ENCODE assay signal across 8 cellular contexts in the genomic region with DNA sequence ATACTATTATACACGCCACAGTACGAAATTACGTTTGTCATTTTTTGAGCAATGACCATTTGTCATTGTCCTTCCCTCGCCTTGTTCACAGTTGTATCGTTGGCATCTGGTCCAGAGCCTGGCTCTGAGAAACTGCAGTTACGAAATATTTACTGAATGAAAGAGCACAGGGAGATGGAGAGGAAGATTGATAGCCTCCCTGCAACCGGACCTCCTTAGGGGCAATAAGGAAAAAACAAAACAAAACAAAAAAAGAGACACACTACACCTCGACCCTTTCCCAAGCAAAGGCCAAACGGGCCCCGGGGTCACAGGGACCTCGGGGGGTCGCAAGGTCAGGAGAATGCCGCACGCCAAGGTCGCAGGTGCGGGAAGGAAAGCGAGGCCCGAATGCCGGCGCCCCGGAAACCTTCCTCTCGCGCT. TPM values are rescaled to one million over a fixed set of nuclear protein-coding genes. Genes with fewer than 3 reads are reported as not detected.
DNase-seq lines count a peak whose midpoint lies in the region; ATAC-seq and TF ChIP-seq lines count a peak whose summit lies in the region.

No MANE protein-coding gene starts in this region.

- intact Hi-C loops in activated T-helper 2 cell treated with anti-CD3 and anti-CD28 coated beads, Interferon-gamma antibody, Interleukin-2, Interleukin-4, amounts not matched to agents 10 μg/mL and 5 μg/mL and 100 μg/mL, durations not matched to agents 14 hours and 24 hours and 36 hours (cut with micrococcal nuclease), result loop anchor here (5.0 kb wide), 3 partner anchors 51 to 236 kb away; partner anchors contain the start of genes SETD6 and SLC38A7
- intact Hi-C loops in left ventricle myocardium inferior (cut with micrococcal nuclease), result no loop called here

- H3K27me3 ChIP-seq in left ventricle myocardium inferior (ENCODE audit: low read depth) (no peaks in the 10 kb centered on the region), rectal smooth muscle tissue (ENCODE audit: control insufficient read depth, insufficient read depth, low read length) (no peaks in the 10 kb centered on the region)

- H3K27ac Mint-ChIP-seq in activated T-cell treated with anti-CD3 and anti-CD28 coated beads, Interleukin-2, amount 50 U/mL, for 24 hours, result peak overlapping the region; percentile 91
- H3K27ac Mint-ChIP-seq in activated T-helper 2 cell treated with anti-CD3 and anti-CD28 coated beads, Interferon-gamma antibody, Interleukin-2, Interleukin-4, amounts not matched to agents 10 μg/mL and 5 μg/mL and 100 μg/mL, durations not matched to agents 14 hours and 24 hours and 36 hours, result peak overlapping the region; percentile 94

- H3K36me3 ChIP-seq in left ventricle myocardium inferior, result no peaks in the 10 kb centered on the region
- no peaks in the 10 kb centered on the region for H3K36me3 ChIP-seq in rectal smooth muscle tissue (ENCODE audit: control insufficient read depth, insufficient read depth, low read length)

- no peaks in the 10 kb centered on the region for H3K9me3 Mint-ChIP-seq in activated T-cell treated with anti-CD3 and anti-CD28 coated beads, Interleukin-2, amount 50 U/mL, for 24 hours
- no peaks in the 10 kb centered on the region for H3K9me3 Mint-ChIP-seq in activated T-helper 2 cell treated with anti-CD3 and anti-CD28 coated beads, Interferon-gamma antibody, Interleukin-2, Interleukin-4, amounts not matched to agents 10 μg/mL and 5 μg/mL and 100 μg/mL, durations not matched to agents 14 hours and 24 hours and 36 hours

- H3K27ac ChIP-seq in left ventricle myocardium inferior (replicated peaks) (peak overlapping the region; percentile 93), rectal smooth muscle tissue (ENCODE audit: low read depth, low read length) (peak overlapping the region; percentile 61)

- H3K9ac ChIP-seq in rectal smooth muscle tissue (ENCODE audit: low read length), result no peak overlapping the region

- H3K4me1 ChIP-seq in left ventricle myocardium inferior (peaks cover 62% of the 10 kb centered on the region), rectal smooth muscle tissue (ENCODE audit: control insufficient read depth, insufficient read depth, low read length) (no peaks in the 10 kb centered on the region)

- H3K4me3 Mint-ChIP-seq in activated T-cell treated with anti-CD3 and anti-CD28 coated beads, Interleukin-2, amount 50 U/mL, for 24 hours, result peak overlapping the region; percentile 96
- H3K4me3 Mint-ChIP-seq in activated T-helper 2 cell treated with anti-CD3 and anti-CD28 coated beads, Interferon-gamma antibody, Interleukin-2, Interleukin-4, amounts not matched to agents 10 μg/mL and 5 μg/mL and 100 μg/mL, durations not matched to agents 14 hours and 24 hours and 36 hours (ENCODE audit: low read depth), result peak overlapping the region; percentile 99

- no peaks in the 10 kb centered on the region for H3K9me3 ChIP-seq in left ventricle myocardium inferior (replicated peaks)

- no peak for ATAC-seq in GM18909 (IDR thresholded peaks at IDR 0.05; ENCODE audit: poor library complexity, unreplicated experiment)
- ATAC-seq in GM18868 (IDR thresholded peaks at IDR 0.05; ENCODE audit: unreplicated experiment), result no peak

- H3K4me3 ChIP-seq in left ventricle myocardium inferior (peak overlapping the region; percentile 92), rectal smooth muscle tissue (ENCODE audit: low read length) (peak overlapping the region; percentile 73)

- peaks cover 50% of the 10 kb centered on the region for H3K4me1 Mint-ChIP-seq in activated T-cell treated with anti-CD3 and anti-CD28 coated beads, Interleukin-2, amount 50 U/mL, for 24 hours (ENCODE audit: low read depth)
- peaks cover 26% of the 10 kb centered on the region for H3K4me1 Mint-ChIP-seq in activated T-helper 2 cell treated with anti-CD3 and anti-CD28 coated beads, Interferon-gamma antibody, Interleukin-2, Interleukin-4, amounts not matched to agents 10 μg/mL and 5 μg/mL and 100 μg/mL, durations not matched to agents 14 hours and 24 hours and 36 hours (ENCODE audit: low read depth)

- DNase-seq in activated T-cell treated with anti-CD3 and anti-CD28 coated beads, Interleukin-2, amount 50 U/mL, for 24 hours, result no peak
- DNase-seq in activated T-cell treated with anti-CD3 and anti-CD28 coated beads for 4 hours, result no peak
- DNase-seq in activated T-helper 2 cell treated with anti-CD3 and anti-CD28 coated beads, Interferon-gamma antibody, Interleukin-2, Interleukin-4, amounts not matched to agents 10 μg/mL and 5 μg/mL and 100 μg/mL, durations not matched to agents 14 hours and 24 hours and 36 hours (ENCODE audit: low spot score), result no peak
- no peak for DNase-seq in left ventricle myocardium inferior
- DNase-seq in NCI-H526 treated with DMSO at 0.1 percent for 48 hours (lab: John Stamatoyannopoulos, UW), result no peak

- H3K36me3 Mint-ChIP-seq in activated T-cell treated with anti-CD3 and anti-CD28 coated beads, Interleukin-2, amount 50 U/mL, for 24 hours (ENCODE audit: low read depth), result peaks cover 47% of the 10 kb centered on the region
- H3K36me3 Mint-ChIP-seq in activated T-helper 2 cell treated with anti-CD3 and anti-CD28 coated beads, Interferon-gamma antibody, Interleukin-2, Interleukin-4, amounts not matched to agents 10 μg/mL and 5 μg/mL and 100 μg/mL, durations not matched to agents 14 hours and 24 hours and 36 hours (ENCODE audit: low read depth), result peaks cover 18% of the 10 kb centered on the region

- no peaks in the 10 kb centered on the region for H3K27me3 Mint-ChIP-seq in activated T-cell treated with anti-CD3 and anti-CD28 coated beads, Interleukin-2, amount 50 U/mL, for 24 hours
- peaks cover 2% of the 10 kb centered on the region for H3K27me3 Mint-ChIP-seq in activated T-helper 2 cell treated with anti-CD3 and anti-CD28 coated beads, Interferon-gamma antibody, Interleukin-2, Interleukin-4, amounts not matched to agents 10 μg/mL and 5 μg/mL and 100 μg/mL, durations not matched to agents 14 hours and 24 hours and 36 hours (ENCODE audit: low read depth)

- no peak for TF ChIP-seq CTCF in left ventricle myocardium inferior (IDR thresholded peaks at IDR 0.05; ENCODE audit: borderline replicate concordance)

RNA-seq across cellular contexts. Expression of gene GOT2, which starts 0.9 kb away (rescaled TPM):
- total RNA-seq in activated T-helper 2 cell treated with anti-CD3 and anti-CD28 coated beads, Interferon-gamma antibody, Interleukin-2, Interleukin-4, amounts not matched to agents 10 μg/mL and 5 μg/mL and 100 μg/mL, durations not matched to agents 14 hours and 24 hours and 36 hours, result 121 and 123 TPM in 2 replicates
- total RNA-seq in left ventricle myocardium inferior, result 569 TPM

RNA-seq across cellular contexts. Expression of gene SLC38A7, which starts 48.7 kb away (rescaled TPM):
- total RNA-seq in activated T-helper 2 cell treated with anti-CD3 and anti-CD28 coated beads, Interferon-gamma antibody, Interleukin-2, Interleukin-4, amounts not matched to agents 10 μg/mL and 5 μg/mL and 100 μg/mL, durations not matched to agents 14 hours and 24 hours and 36 hours, result 8.8 and 9.8 TPM in 2 replicates
- total RNA-seq in left ventricle myocardium inferior, result 31.9 TPM
